Comparison of ENCODE assay signal across 28 cellular contexts in genomic region chr2:42307180-42307579, GRCh38.
"Had no signal": no experiment of that assay in that cellular context is flagged by ENCODE, and none has a peak within 500 bp of the region (broad histone marks: within the 10 kb centered on the region; RNA-seq: fewer than 3 reads in every experiment).

No MANE protein-coding gene starts in this region.

- H3K4me1 ChIP-seq: colonic mucosa, esophagus muscularis mucosa, gastroesophageal sphincter, heart left ventricle, neural progenitor cell, parathyroid adenoma, sigmoid colon, testis, tibial artery had no signal

- H3K4me3 ChIP-seq: colonic mucosa, esophagus muscularis mucosa, gastroesophageal sphincter, heart left ventricle, hepatocyte, lung, mucosa of descending colon, neural progenitor cell, sigmoid colon, testis, tibial artery had no signal

- H3K27me3 ChIP-seq: colonic mucosa, esophagus muscularis mucosa, foreskin keratinocyte, gastroesophageal sphincter, heart left ventricle, hepatocyte, neural progenitor cell, sigmoid colon, testis, tibial artery had no signal

- H3K9me3 ChIP-seq: colonic mucosa, esophagus muscularis mucosa, gastroesophageal sphincter, heart left ventricle, mucosa of descending colon, sigmoid colon, testis, tibial artery had no signal

- H3K27me3 Mint-ChIP-seq: dendritic cell treated with granulocyte-macrophage colony-stimulating factor and Interleukin-4, amounts not matched to agents 40 ng/mL and 50 ng/mL, for 4 days; naive B cell; natural killer cell treated with Interleukin-12 subunit alpha and Interleukin-12 subunit beta and Interleukin-15 and Interleukin-18, amount 100 ng/mL, for 72 hours; progenitor cell of endocrine pancreas; stimulated activated memory B cell treated with anti-CD40 and anti-IgM and Interleukin-4, amounts not matched to agents 10 μg/mL and 1 μg/mL and 100 μg/mL, for 72 hours; type B pancreatic cell had no signal

- H3K27ac Mint-ChIP-seq: dendritic cell treated with granulocyte-macrophage colony-stimulating factor and Interleukin-4, amounts not matched to agents 40 ng/mL and 50 ng/mL, for 4 days; mesothelial cell of epicardium; natural killer cell treated with Interleukin-12 subunit alpha and Interleukin-12 subunit beta and Interleukin-15 and Interleukin-18, amount 100 ng/mL, for 72 hours; neural progenitor cell; progenitor cell of endocrine pancreas; stimulated activated memory B cell treated with anti-CD40 and anti-IgM and Interleukin-4, amounts not matched to agents 10 μg/mL and 1 μg/mL and 100 μg/mL, for 72 hours; type B pancreatic cell had no signal

- H3K4me3 Mint-ChIP-seq: dendritic cell treated with granulocyte-macrophage colony-stimulating factor and Interleukin-4, amounts not matched to agents 40 ng/mL and 50 ng/mL, for 4 days; mesothelial cell of epicardium; naive B cell; natural killer cell treated with Interleukin-12 subunit alpha and Interleukin-12 subunit beta and Interleukin-15 and Interleukin-18, amount 100 ng/mL, for 72 hours; neural progenitor cell; stimulated activated memory B cell treated with anti-CD40 and anti-IgM and Interleukin-4, amounts not matched to agents 10 μg/mL and 1 μg/mL and 100 μg/mL, for 72 hours; type B pancreatic cell had no signal

- H3K4me1 Mint-ChIP-seq: neural progenitor cell; stimulated activated memory B cell treated with anti-CD40 and anti-IgM and Interleukin-4, amounts not matched to agents 10 μg/mL and 1 μg/mL and 100 μg/mL, for 72 hours had no signal

- ATAC-seq: foreskin keratinocyte; gastroesophageal sphincter; heart left ventricle; left lobe of liver; mucosa of descending colon; natural killer cell treated with Interleukin-12 subunit alpha and Interleukin-12 subunit beta and Interleukin-15 and Interleukin-18, amount 100 ng/mL, for 72 hours; stimulated activated memory B cell treated with anti-CD40 and anti-IgM and Interleukin-4, amounts not matched to agents 10 μg/mL and 1 μg/mL and 100 μg/mL, for 72 hours; stimulated activated naive CD8-positive, alpha-beta T cell treated with anti-CD3 and anti-CD28 coated beads, Interleukin-15, Interleukin-2, amounts not matched to agents 100 U/mL and 50 U/mL, for 24 hours had no signal

- H3K27ac ChIP-seq: colonic mucosa, esophagus muscularis mucosa, foreskin keratinocyte, gastroesophageal sphincter, heart left ventricle, hepatocyte, neural progenitor cell, parathyroid adenoma, sigmoid colon, testis, tibial artery had no signal

- DNase-seq: colonic mucosa; effector CD8-positive, alpha-beta T cell; foreskin keratinocyte; heart left ventricle; kidney; mesenchymal stem cell; mucosa of descending colon; naive B cell; sigmoid colon; stimulated activated CD4-positive, alpha-beta T cell treated with anti-CD3 and anti-CD28 coated beads, Interleukin-2, amount 100 ng/mL, for 24 hours; stimulated activated CD4-positive, alpha-beta T cell treated with anti-CD3 and anti-CD28 coated beads, Interleukin-4, amount 100 ng/mL, for 24 hours; stimulated activated naive CD8-positive, alpha-beta T cell treated with anti-CD3 and anti-CD28 coated beads, Interleukin-15, Interleukin-2, amounts not matched to agents 100 U/mL and 50 U/mL, for 24 hours; substantia nigra; testis; tibial artery had no signal

- H3K9me3 Mint-ChIP-seq: dendritic cell treated with granulocyte-macrophage colony-stimulating factor and Interleukin-4, amounts not matched to agents 40 ng/mL and 50 ng/mL, for 4 days; mesothelial cell of epicardium; naive B cell; natural killer cell treated with Interleukin-12 subunit alpha and Interleukin-12 subunit beta and Interleukin-15 and Interleukin-18, amount 100 ng/mL, for 72 hours; neural progenitor cell; stimulated activated memory B cell treated with anti-CD40 and anti-IgM and Interleukin-4, amounts not matched to agents 10 μg/mL and 1 μg/mL and 100 μg/mL, for 72 hours; type B pancreatic cell had no signal
